In the genomic region with DNA sequence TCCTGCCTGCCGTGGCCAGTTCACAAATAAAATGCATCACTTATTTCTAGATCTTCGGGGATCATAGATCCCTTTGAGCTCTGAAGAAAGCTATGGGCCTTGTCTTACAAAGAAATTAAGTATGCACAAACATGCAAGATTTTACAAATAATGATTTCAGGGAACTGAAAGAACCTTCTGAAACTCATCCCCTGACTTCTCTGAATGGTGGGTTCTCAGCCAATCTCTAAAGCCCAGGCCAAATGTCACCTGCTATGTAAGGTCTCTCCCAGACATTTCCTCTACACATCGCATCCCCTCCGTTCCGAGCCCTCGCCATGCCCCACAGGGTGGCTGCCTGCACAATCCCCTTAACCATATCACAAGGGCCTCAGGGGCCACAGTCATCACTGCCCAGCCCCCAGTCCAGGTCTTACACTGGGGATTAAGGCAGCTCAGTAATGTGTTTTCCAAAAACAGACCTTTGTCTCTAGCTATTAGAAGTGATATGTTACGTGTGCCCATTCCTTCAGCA, we compare ENCODE assay signal across 19 cellular contexts. TPM values are rescaled to one million over a fixed set of nuclear protein-coding genes. Genes with fewer than 3 reads are reported as not detected.
A peak's percentile ranks its signal among the peaks of the same experiment; 100 is the strongest.
DNase-seq lines count a peak whose midpoint lies in the region; ATAC-seq, FAIRE-seq and TF ChIP-seq lines count a peak whose summit lies in the region.
"Had no signal": no experiment of that assay in that cellular context is flagged by ENCODE, and none has a peak within 500 bp of the region (broad histone marks: within the 10 kb centered on the region; RNA-seq: fewer than 3 reads in every experiment).

No MANE protein-coding gene starts in this region.

- H3K9ac ChIP-seq in SK-N-SH, result no peak overlapping the region
- H3K9ac ChIP-seq: BLaER1 had no signal

- no peak overlapping the region for H3K4me3 Mint-ChIP-seq in activated T-helper 17 cell treated with anti-CD3 and anti-CD28 coated beads, Interleukin-2, amount 50 U/mL, for 72 hours
- H3K4me3 Mint-ChIP-seq in osteocyte (ENCODE audit: unreplicated experiment) (no peak overlapping the region), HFFc6 (no peak overlapping the region)

- H3K27me3 ChIP-seq in SK-N-SH (ENCODE audit: insufficient read depth) (no peaks in the 10 kb centered on the region), PC-9 (ENCODE audit: insufficient read depth, low read depth) (no peaks in the 10 kb centered on the region)
- H3K27me3 ChIP-seq: BLaER1 had no signal

- DNase-seq in SK-N-SH (no peak), GM12891 (ENCODE audit: insufficient read length, low spot score) (no peak), osteocyte (ENCODE audit: extremely low spot score, unreplicated experiment) (peak; percentile 66), PC-9 (no peak), GM19240 (ENCODE audit: insufficient read length, low spot score) (no peak), HFFc6 (no peak)
- DNase-seq: AML-193, Calu3, DMS 273 treated with DMSO at 0.1 percent for 48 hours, HCEC 1CT had no signal

- H3K4me1 Mint-ChIP-seq in activated T-helper 17 cell treated with anti-CD3 and anti-CD28 coated beads, Interleukin-2, amount 50 U/mL, for 72 hours, result no peaks in the 10 kb centered on the region
- H3K4me1 Mint-ChIP-seq in osteocyte (ENCODE audit: unreplicated experiment) (peaks cover 10% of the 10 kb centered on the region), HFFc6 (ENCODE audit: low read depth) (peaks cover 24% of the 10 kb centered on the region)

- H3K4me3 ChIP-seq in SK-N-SH (ENCODE audit: low read depth in 2 of 2, low read length in 1 of 2) (no peak overlapping the region), PC-9 (no peak overlapping the region)
- H3K4me3 ChIP-seq: BLaER1 had no signal

- peaks cover 4% of the 10 kb centered on the region for H3F3A ChIP-seq in SK-N-SH (replicated peaks; ENCODE audit: insufficient read depth)
- H3F3A ChIP-seq in PC-9 (ENCODE audit: insufficient read depth, low read depth), result no peaks in the 10 kb centered on the region

- TF ChIP-seq CTCF in SK-N-SH (IDR thresholded peaks at IDR 0.05) (no peak), osteocyte (IDR thresholded peaks at IDR 0.05) (no peak), PC-9 (conservative IDR thresholded peaks at IDR 0.05) (no peak), HFFc6 (IDR thresholded peaks at IDR 0.05) (no peak)

- H4K20me1 ChIP-seq in SK-N-SH (ENCODE audit: insufficient read depth) (no peaks in the 10 kb centered on the region), PC-9 (ENCODE audit: insufficient read depth) (no peaks in the 10 kb centered on the region)
- H4K20me1 ChIP-seq: BLaER1 had no signal

- POLR2A ChIA-PET in SK-N-SH (lab: Yijun Ruan, JAX), result no interaction called here
- POLR2A ChIA-PET in PC-9 (lab: Charles Lee; ENCODE audit: unreplicated experiment), result no interaction called here

- H3K9me2 ChIP-seq in SK-N-SH (no peaks in the 10 kb centered on the region), PC-9 (ENCODE audit: insufficient read depth) (no peaks in the 10 kb centered on the region)

- H3K4me2 ChIP-seq in SK-N-SH (no peak overlapping the region), PC-9 (no peak overlapping the region)
- H3K4me2 ChIP-seq: BLaER1 had no signal

- no TSS peak for BruUV-seq in PC-9 (replicated peaks; lab: Mats Ljungman, UMichigan)

- TF ChIP-seq RAD21 in SK-N-SH (IDR thresholded peaks at IDR 0.05; ENCODE audit: low read length), result no peak

- H3K79me2 ChIP-seq in SK-N-SH (ENCODE audit: insufficient read depth), result no peaks in the 10 kb centered on the region
- H3K79me2 ChIP-seq in PC-9 (ENCODE audit: low read depth), result no peaks in the 10 kb centered on the region

- no peaks in the 10 kb centered on the region for H3K9me3 Mint-ChIP-seq in activated T-helper 17 cell treated with anti-CD3 and anti-CD28 coated beads, Interleukin-2, amount 50 U/mL, for 72 hours
- H3K9me3 Mint-ChIP-seq in osteocyte (ENCODE audit: unreplicated experiment) (no peaks in the 10 kb centered on the region), HFFc6 (no peaks in the 10 kb centered on the region)

- WGBS in SK-N-SH (ENCODE audit: low lambda C conversion rate), result 92% methylated on average over 7 of the region's 7 CpGs

- H3K27ac ChIP-seq in SK-N-SH (ENCODE audit: low read depth in 2 of 2, low read length in 1 of 2) (0 out of 4 replicates have a peak overlapping the region, but pooled peaks of 1 of the 2 experiments have one; percentile 31), PC-9 (no peak overlapping the region)
- H3K27ac ChIP-seq: 22Rv1, BLaER1, HL-60 had no signal

- no peak for TF ChIP-seq POLR2A in GM12891 (IDR thresholded peaks at IDR 0.05; ENCODE audit: low read depth, low read length)

- no peak overlapping the region for H2AFZ ChIP-seq in SK-N-SH (ENCODE audit: low read depth)
- H2AFZ ChIP-seq in PC-9, result no peak overlapping the region

- no peak for TF ChIP-seq EP300 in SK-N-SH (IDR thresholded peaks at IDR 0.05; ENCODE audit: borderline replicate concordance in 1 of 2, low read depth in 1 of 2, low read length in 1 of 2)

- H3K36me3 ChIP-seq in SK-N-SH (replicated peaks in 1 of 2; ENCODE audit: control insufficient read depth in 1 of 2, insufficient read depth in 2 of 2, low read length in 1 of 2) (peaks cover 43 to 44% of the 10 kb centered on the region in 2 experiments), PC-9 (ENCODE audit: low read depth) (peaks cover 12% of the 10 kb centered on the region)

- no peak for FAIRE-seq in GM12891 (lab: Jason Lieb, UNC)
- FAIRE-seq: GM18507 had no signal

- peak; percentile 30 for ATAC-seq in SK-N-SH treated with all-trans-retinoic acid at 6 μM for 48 hours
- ATAC-seq in activated T-helper 17 cell treated with anti-CD3 and anti-CD28 coated beads, Interleukin-2, amount 50 U/mL, for 72 hours (replicated peaks), result no peak

- peaks cover 77% of the 10 kb centered on the region for H3K36me3 Mint-ChIP-seq in activated T-helper 17 cell treated with anti-CD3 and anti-CD28 coated beads, Interleukin-2, amount 50 U/mL, for 72 hours (ENCODE audit: low read depth)
- H3K36me3 Mint-ChIP-seq in osteocyte (ENCODE audit: unreplicated experiment) (peaks cover 15% of the 10 kb centered on the region), HFFc6 (ENCODE audit: low read depth) (peaks cover 29% of the 10 kb centered on the region)

- H3K27ac Mint-ChIP-seq in activated T-helper 17 cell treated with anti-CD3 and anti-CD28 coated beads, Interleukin-2, amount 50 U/mL, for 72 hours, result peak overlapping the region; percentile 18
- H3K27ac Mint-ChIP-seq in osteocyte (ENCODE audit: unreplicated experiment), result peak overlapping the region; percentile 8
- H3K27ac Mint-ChIP-seq in HFFc6, result no peak overlapping the region

- no peaks in the 10 kb centered on the region for H3K9me3 ChIP-seq in SK-N-SH
- no peaks in the 10 kb centered on the region for H3K9me3 ChIP-seq in PC-9 (ENCODE audit: insufficient read depth, low read depth)
- H3K9me3 ChIP-seq: BLaER1 had no signal

- intact Hi-C loops in PC-9 (cut with micrococcal nuclease; ENCODE audit: unreplicated experiment), result no loop called here

- no peaks in the 10 kb centered on the region for H3K27me3 Mint-ChIP-seq in activated T-helper 17 cell treated with anti-CD3 and anti-CD28 coated beads, Interleukin-2, amount 50 U/mL, for 72 hours
- H3K27me3 Mint-ChIP-seq in osteocyte (ENCODE audit: unreplicated experiment) (no peaks in the 10 kb centered on the region), HFFc6 (ENCODE audit: insufficient read depth) (peaks cover 2% of the 10 kb centered on the region)

- peaks cover under 1 to 6% of the 10 kb centered on the region in 2 experiments; a peak in 2 of 4 replicates for H3K4me1 ChIP-seq in SK-N-SH (ENCODE audit: control insufficient read depth in 1 of 2, insufficient read depth in 2 of 2, low read depth in 1 of 2, low read length in 1 of 2)
- no peaks in the 10 kb centered on the region for H3K4me1 ChIP-seq in PC-9 (replicated peaks; ENCODE audit: insufficient read depth)
- H3K4me1 ChIP-seq: BLaER1 had no signal

- CTCF ChIA-PET in SK-N-SH (lab: Yijun Ruan, JAX), result interaction anchor here (1.5 to 3.0 kb wide), 6 partner anchors 7 to 595 kb away, joined by 3 to 19 read pairs (median 12); no protein-coding TSS in a partner anchor
- CTCF ChIA-PET in PC-9 (lab: Charles Lee), result interaction anchor here (0.6 kb wide), 2 partner anchors 10 to 98 kb away, joined by 3 to 4 read pairs; no protein-coding TSS in a partner anchor

TF ChIP-seq in SK-N-SH treated with all-trans-retinoic acid at 6 μM for 48 hours, 23 proteins besides CTCF, POLR2A, EP300 and RAD21 (continues in another document):
- TF ChIP-seq OSR1 (CRISPR knock-in tag; IDR thresholded peaks at IDR 0.05) (no peak), TOX (CRISPR knock-in tag; IDR thresholded peaks at IDR 0.05; ENCODE audit: borderline replicate concordance) (no peak), CSDC2 (CRISPR knock-in tag; IDR thresholded peaks at IDR 0.05) (no peak), ISL1 (CRISPR knock-in tag; IDR thresholded peaks at IDR 0.05) (no peak), TCF4 (CRISPR knock-in tag; IDR thresholded peaks at IDR 0.05; ENCODE audit: borderline replicate concordance) (no peak), RARB (CRISPR knock-in tag; IDR thresholded peaks at IDR 0.05) (no peak), ZC3H10 (CRISPR knock-in tag; IDR thresholded peaks at IDR 0.05) (no peak)

TF ChIP-seq in SK-N-SH, 30 proteins besides CTCF, POLR2A, EP300 and RAD21 (continues in another document):
- TF ChIP-seq, protein P1, sequence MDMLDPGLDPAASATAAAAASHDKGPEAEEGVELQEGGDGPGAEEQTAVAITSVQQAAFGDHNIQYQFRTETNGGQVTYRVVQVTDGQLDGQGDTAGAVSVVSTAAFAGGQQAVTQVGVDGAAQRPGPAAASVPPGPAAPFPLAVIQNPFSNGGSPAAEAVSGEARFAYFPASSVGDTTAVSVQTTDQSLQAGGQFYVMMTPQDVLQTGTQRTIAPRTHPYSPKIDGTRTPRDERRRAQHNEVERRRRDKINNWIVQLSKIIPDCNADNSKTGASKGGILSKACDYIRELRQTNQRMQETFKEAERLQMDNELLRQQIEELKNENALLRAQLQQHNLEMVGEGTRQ (IDR thresholded peaks at IDR 0.05; ENCODE audit: borderline replicate concordance, low read depth, low read length), result no peak

TF ChIP-seq in GM12891, 5 proteins besides CTCF, POLR2A, EP300 and RAD21:
- TF ChIP-seq SPI1 (IDR thresholded peaks at IDR 0.05; ENCODE audit: low read depth, low read length) (peak; percentile 53), TAF1 (IDR thresholded peaks at IDR 0.05; ENCODE audit: low read depth, low read length) (no peak), POU2F2 (IDR thresholded peaks at IDR 0.05; ENCODE audit: low read depth, low read length) (no peak)

RNA-seq across cellular contexts. Expression of a gene that starts 16.1 kb away (rescaled TPM):
- polyA plus RNA-seq in SK-N-SH (2012; rRNA removed), result not detected in 2 replicates
- not detected in 2 replicates for polyA plus RNA-seq in SK-N-SH (2012; cell fraction: cytosol; rRNA removed)
- 0.06 TPM in 1 of 2 replicates, not detected in the other for polyA plus RNA-seq in SK-N-SH (2012; cell fraction: nucleus; rRNA removed)
- not detected for polyA plus RNA-seq in GM12891 (2012; ENCODE audit: low read depth, missing spikeins)
- not detected for total RNA-seq in activated T-helper 17 cell treated with anti-CD3 and anti-CD28 coated beads, Interleukin-2, amount 50 U/mL, for 72 hours
- total RNA-seq in osteocyte (not detected in 2 replicates), PC-9 (2021) (not detected in 2 replicates)
- not detected for total RNA-seq in HFFc6 (2021; fragmentation: NEBNext Ultra II Directional; extraction: Animal tissue kit (Norgen Biotek cat#: 25700))
- total RNA-seq: A673, Calu3, Daoy, H4 had no signal
